22 cellular contexts compared by ENCODE assay signal in genomic region chr14:60563113-60563512, GRCh38. TPM values are rescaled to one million over a fixed set of nuclear protein-coding genes. Genes with fewer than 3 reads are reported as not detected.
A peak's percentile ranks its signal among the peaks of the same experiment; 100 is the strongest.
DNase-seq lines count a peak whose midpoint lies in the region; ATAC-seq, FAIRE-seq and TF ChIP-seq lines count a peak whose summit lies in the region.
"Had no signal": no experiment of that assay in that cellular context is flagged by ENCODE, and none has a peak within 500 bp of the region (broad histone marks: within the 10 kb centered on the region; RNA-seq: fewer than 3 reads in every experiment).

No MANE protein-coding gene starts in this region.

- ATAC-seq in pancreas (peak in 3 of 4 donors; percentile 43 to 52 (median 51)), HG03378 (IDR thresholded peaks at IDR 0.05; ENCODE audit: unreplicated experiment) (no peak), GM18498 (IDR thresholded peaks at IDR 0.05; ENCODE audit: unreplicated experiment) (no peak), gastroesophageal sphincter (no peak)
- ATAC-seq: naive thymus-derived CD8-positive, alpha-beta T cell had no signal

- CTCF ChIA-PET in BJ (lab: Yijun Ruan, JAX): interaction anchor here (0.6 to 3.2 kb wide), 5 partner anchors 44 to 456 kb away, joined by 3 to 25 read pairs (median 3); no protein-coding TSS in a partner anchor

- H3K36me3 ChIP-seq in BJ (ENCODE audit: control insufficient read depth, insufficient read depth, low read length) (no peaks in the 10 kb centered on the region), MG63 (no peaks in the 10 kb centered on the region), pancreas (no peaks in the 10 kb centered on the region), gastroesophageal sphincter (no peaks in the 10 kb centered on the region)

- H3K4me1 ChIP-seq in pancreas (no peaks in the 10 kb centered on the region), gastroesophageal sphincter (peaks cover 0 to 11% (median 0%) of the 10 kb centered on the region in 3 donors)

- no peaks in the 10 kb centered on the region for H3K9me3 ChIP-seq in MG63
- no peaks in the 10 kb centered on the region for H3K9me3 ChIP-seq in pancreas
- no peaks in the 10 kb centered on the region for H3K9me3 ChIP-seq in gastroesophageal sphincter
- H3K9me3 ChIP-seq: testis had no signal

- H3K4me3 ChIP-seq in BJ (ENCODE audit: low read depth, low read length): no peak overlapping the region
- no peak overlapping the region for H3K4me3 ChIP-seq in MG63
- H3K4me3 ChIP-seq in fibroblast of mammary gland (ENCODE audit: control insufficient read depth, low read depth, low read length): no peak overlapping the region
- H3K4me3 ChIP-seq in pancreas: no peak overlapping the region
- no peak overlapping the region for H3K4me3 ChIP-seq in gastroesophageal sphincter
- H3K4me3 ChIP-seq: testis had no signal

- no peaks in the 10 kb centered on the region for H3K27me3 ChIP-seq in BJ (ENCODE audit: control insufficient read depth, insufficient read depth, low read length)
- no peaks in the 10 kb centered on the region for H3K27me3 ChIP-seq in MG63
- H3K27me3 ChIP-seq in pancreas: no peaks in the 10 kb centered on the region
- H3K27me3 ChIP-seq in gastroesophageal sphincter: no peaks in the 10 kb centered on the region
- H3K27me3 ChIP-seq: testis had no signal

- FAIRE-seq in pancreas (lab: Jason Lieb, UNC): no peak
- FAIRE-seq: HepG2, RCC 7860 had no signal

- DNase-seq in BJ (ENCODE audit: low read depth) (peak; percentile 70), MG63 (peak; percentile 17), fibroblast of mammary gland (ENCODE audit: low read depth) (peak; percentile 87), pancreas (no peak), NCI-H524 treated with DMSO at 0.1 percent for 48 hours (lab: John Stamatoyannopoulos, UW) (no peak)
- DNase-seq: DND-41; naive thymus-derived CD8-positive, alpha-beta T cell; NCI-H774; stimulated activated CD4-positive, alpha-beta T cell treated with anti-CD3 and anti-CD28 coated beads, Interleukin-2, amount 100 ng/mL, for 24 hours; testis had no signal

- intact Hi-C loops in pancreas (cut with DNase I): no loop called here

- TF ChIP-seq POLR2A in gastroesophageal sphincter (IDR thresholded peaks at IDR 0.05): no peak

- H3K27ac ChIP-seq in pancreas (no peak overlapping the region), gastroesophageal sphincter (no peak overlapping the region)
- H3K27ac ChIP-seq: testis had no signal

- 19 to 21% methylated on average over 2 of the region's 2 CpGs for WGBS in pancreas, 2 donors
- WGBS in gastroesophageal sphincter (ENCODE audit: low coverage in 1 of 2), 2 donors: 0 to 41% methylated on average over 2 of the region's 2 CpGs

- POLR2A ChIA-PET in BJ (lab: Charles Lee): no interaction called here

- no peak for TF ChIP-seq EP300 in gastroesophageal sphincter (IDR thresholded peaks at IDR 0.05)

- no peak for TF ChIP-seq CTCF in BJ (IDR thresholded peaks at IDR 0.05; ENCODE audit: insufficient read depth, low read depth, low read length)
- no peak for TF ChIP-seq CTCF in fibroblast of mammary gland (conservative IDR thresholded peaks at IDR 0.05; ENCODE audit: control insufficient read depth, insufficient read depth, low read depth, low read length)
- no peak for TF ChIP-seq CTCF in pancreas (IDR thresholded peaks at IDR 0.05)
- no peak for TF ChIP-seq CTCF in gastroesophageal sphincter (IDR thresholded peaks at IDR 0.05)

RNA-seq across cellular contexts. Expression of gene SIX6, which starts 54.2 kb away (rescaled TPM):
- not detected in 2 replicates for polyA plus RNA-seq in BJ (2011; rRNA removed)
- not detected in 2 replicates for polyA minus RNA-seq in BJ (2011; rRNA and poly(A)+ RNA removed)
- total RNA-seq in MG63 (2014; rRNA removed; shearing (Covaris generic); ENCODE audit: low replicate concordance): not detected in 2 replicates
- total RNA-seq in pancreas: not detected
- not detected for polyA plus RNA-seq in pancreas
- total RNA-seq in gastroesophageal sphincter: not detected
- total RNA-seq: activated T-helper 2 cell treated with anti-CD3 and anti-CD28 coated beads, Interferon-gamma antibody, Interleukin-2, Interleukin-4, amounts not matched to agents 10 μg/mL and 5 μg/mL and 100 μg/mL, durations not matched to agents 14 hours and 24 hours and 36 hours; dermis microvascular lymphatic vessel endothelial cell; H4; HepG2; lower leg skin; naive thymus-derived CD8-positive, alpha-beta T cell; pulmonary artery endothelial cell had no signal
- polyA plus RNA-seq: CD14-positive monocyte; esophagus; HepG2; naive thymus-derived CD8-positive, alpha-beta T cell had no signal

Comparison
In these comparisons a context has a peak if more than half of its experiments do, and no peak if none do; other contexts are left out.
1. DNase-seq: peak in BJ (single experiment), MG63 (single experiment) and fibroblast of mammary gland (single experiment); none in pancreas (0 of 6) and NCI-H524 treated with DMSO at 0.1 percent for 48 hours (single experiment).
2. ATAC-seq: peak in pancreas (3 of 4); none in HG03378 (single experiment), GM18498 (single experiment) and gastroesophageal sphincter (single experiment).